In genomic region chr16:89658221-89658879, GRCh38 we compare ENCODE assay signal across 8 cellular contexts. TPM values are rescaled to one million over a fixed set of nuclear protein-coding genes. Genes with fewer than 3 reads are reported as not detected.
A peak's percentile ranks its signal among the peaks of the same experiment; 100 is the strongest.
DNase-seq lines count a peak whose midpoint lies in the region; ATAC-seq, FAIRE-seq and TF ChIP-seq lines count a peak whose summit lies in the region.

No MANE protein-coding gene starts in this region.

- no peak for FAIRE-seq in keratinocyte (lab: Jason Lieb, UNC)

- 12% methylated on average over 13 of the region's 27 CpGs; no CpG with 5 or more reads in 1 of the 2 experiments for WGBS in IMR-90 (ENCODE audit: extremely low coverage in 2 of 2, insufficient read length in 1 of 2), 2 experiments

- peak overlapping the region; percentile 84 for H3K4me3 ChIP-seq in DOHH2 (ENCODE audit: low read length)
- peak overlapping the region; percentile 87 for H3K4me3 ChIP-seq in IMR-90 (ENCODE audit: insufficient read depth, low read depth, low read length)
- peak overlapping the region; percentile 78 to 95 for H3K4me3 ChIP-seq in ascending aorta
- H3K4me3 ChIP-seq in keratinocyte (ENCODE audit: control insufficient read depth in 2 of 3, extremely low read depth in 1 of 3, insufficient read depth in 2 of 3, low read depth in 1 of 3, low read length in 3 of 3): peak overlapping the region; percentile 78 to 99 (median 96)
- peak overlapping the region; percentile 92 to 96 for H3K4me3 ChIP-seq in stomach smooth muscle (ENCODE audit: low read length in 2 of 2)

- ATAC-seq in IMR-90 (ENCODE audit: low read depth): peak; percentile 36
- ATAC-seq in GM18519 (IDR thresholded peaks at IDR 0.05; ENCODE audit: low FRiP score, unreplicated experiment): no peak

- peak overlapping the region; percentile 78 for H3K56ac ChIP-seq in IMR-90 (ENCODE audit: extremely low read depth, insufficient read depth, low read length)

- TF ChIP-seq POLR2A in IMR-90 (IDR thresholded peaks at IDR 0.05; ENCODE audit: low read depth, low read length): no peak

- H3K79me2 ChIP-seq in DOHH2 (ENCODE audit: control insufficient read depth, low read length) (peaks cover 68% of the 10 kb centered on the region), keratinocyte (ENCODE audit: control insufficient read depth, insufficient read depth, low read length) (peaks cover 65% of the 10 kb centered on the region)

- H3K23ac ChIP-seq in IMR-90 (ENCODE audit: low read depth, low read length): peak overlapping the region; percentile 84

- no peaks in the 10 kb centered on the region for H3F3A ChIP-seq in DOHH2 (ENCODE audit: control insufficient read depth, insufficient read depth)

- no peak overlapping the region for H2BK15ac ChIP-seq in IMR-90 (ENCODE audit: low read depth, low read length)

- H3K14ac ChIP-seq in IMR-90 (replicated peaks; ENCODE audit: low read depth, low read length): peak overlapping the region; percentile 50

- H3K4ac ChIP-seq in IMR-90 (ENCODE audit: low read depth, low read length): peak overlapping the region; percentile 71

- in situ Hi-C loops in IMR-90 (cut with MboI; ENCODE audit: low sequenced_read_pairs): no loop called here

- H2BK120ac ChIP-seq in IMR-90 (ENCODE audit: low read depth, low read length): no peak overlapping the region

- peak overlapping the region; percentile 58; the same call in 1 of the 2 replicates for H4K91ac ChIP-seq in IMR-90 (ENCODE audit: insufficient read depth, low read depth, low read length)

- DNase-seq in IMR-90 (no peak), ascending aorta (ENCODE audit: low spot score in 2 of 2) (no peak), keratinocyte (ENCODE audit: low read depth, low spot score) (no peak), activated gamma-delta T cell treated with Interleukin-2 at 50 U/mL for 16 hours (no peak), iPS-NIHi11 (ENCODE audit: low spot score) (no peak)

- 0 out of 2 replicates have a peak overlapping the region, but pooled peaks have one; percentile 12 for H4K5ac ChIP-seq in IMR-90 (ENCODE audit: low read depth, low read length)

- H3K27me3 ChIP-seq in DOHH2 (ENCODE audit: control insufficient read depth, low read length): no peaks in the 10 kb centered on the region
- H3K27me3 ChIP-seq in IMR-90 (ENCODE audit: control insufficient read depth, insufficient read depth, low read length): no peaks in the 10 kb centered on the region
- H3K27me3 ChIP-seq in ascending aorta: no peaks in the 10 kb centered on the region
- H3K27me3 ChIP-seq in keratinocyte (ENCODE audit: control insufficient read depth, extremely low read depth, insufficient read depth, low read length): no peaks in the 10 kb centered on the region
- H3K27me3 ChIP-seq in stomach smooth muscle (ENCODE audit: control insufficient read depth in 1 of 2, insufficient read depth in 2 of 2, low read length in 2 of 2): no peaks in the 10 kb centered on the region

- H3K9me1 ChIP-seq in IMR-90 (ENCODE audit: insufficient read depth, low read length) (peaks cover 12% of the 10 kb centered on the region; the same call in 1 of the 2 replicates), keratinocyte (ENCODE audit: control insufficient read depth, extremely low read depth, insufficient read depth, low read length) (no peaks in the 10 kb centered on the region)

- no peak for TF ChIP-seq CTCF in DOHH2 (IDR thresholded peaks at IDR 0.05; ENCODE audit: low read depth, low read length, poor library complexity, severe bottlenecking)
- no peak for TF ChIP-seq CTCF in IMR-90 (conservative IDR thresholded peaks at IDR 0.05; ENCODE audit: low read depth, low read length)
- no peak for TF ChIP-seq CTCF in ascending aorta (IDR thresholded peaks at IDR 0.05)
- TF ChIP-seq CTCF in keratinocyte (optimal IDR thresholded peaks at IDR 0.05 in 1 of 3, IDR thresholded peaks at IDR 0.05 in 1 of 3, conservative IDR thresholded peaks at IDR 0.05 in 1 of 3; ENCODE audit: extremely low read depth in 1 of 3, insufficient read depth in 2 of 3, low read length in 3 of 3): no peak

- peak overlapping the region; percentile 94 for H2AK9ac ChIP-seq in IMR-90 (replicated peaks; ENCODE audit: low read depth, low read length, poor library complexity)

- H3K9me3 ChIP-seq in DOHH2 (ENCODE audit: control insufficient read depth, insufficient read depth, low read length): no peaks in the 10 kb centered on the region
- H3K9me3 ChIP-seq in IMR-90 (ENCODE audit: control insufficient read depth, insufficient read depth, low read length): no peaks in the 10 kb centered on the region
- H3K9me3 ChIP-seq in ascending aorta: no peaks in the 10 kb centered on the region
- no peaks in the 10 kb centered on the region for H3K9me3 ChIP-seq in keratinocyte (ENCODE audit: control insufficient read depth, low read depth, low read length)
- H3K9me3 ChIP-seq in stomach smooth muscle (ENCODE audit: control insufficient read depth in 2 of 2, low read length in 2 of 2): no peaks in the 10 kb centered on the region

- no peaks in the 10 kb centered on the region for H3K9me2 ChIP-seq in DOHH2 (replicated peaks; ENCODE audit: control insufficient read depth, low read length)

- intact Hi-C loops in IMR-90 (cut with micrococcal nuclease): no loop called here
- intact Hi-C loops in ascending aorta (cut with DNase I): loop anchor here (5.0 to 10.0 kb wide), 2 partner anchors 151 to 414 kb away; partner anchors contain the start of gene SPG7

- no TSS peak for BruUV-seq in IMR-90 (replicated peaks; lab: Mats Ljungman, UMichigan)

- H3K27ac ChIP-seq in DOHH2 (ENCODE audit: low read depth, low read length): peak overlapping the region; percentile 43
- peak overlapping the region; percentile 47 for H3K27ac ChIP-seq in IMR-90 (ENCODE audit: insufficient read depth, low read length)
- peak overlapping the region; percentile 72 to 93 for H3K27ac ChIP-seq in ascending aorta
- H3K27ac ChIP-seq in keratinocyte (ENCODE audit: control insufficient read depth, insufficient read depth, low read length): peak overlapping the region; percentile 70
- H3K27ac ChIP-seq in stomach smooth muscle (ENCODE audit: low read length): peak overlapping the region; percentile 41

- dilution Hi-C loops in IMR-90 (cut with HindIII; ENCODE audit: low sequenced_read_pairs, unreplicated experiment): no loop called here
- dilution Hi-C loops in keratinocyte (cut with MboI; ENCODE audit: extremely low pct_ligation_motif_present, low sequenced_read_pairs): no loop called here

- TF ChIP-seq RAD21 in IMR-90 (IDR thresholded peaks at IDR 0.05; ENCODE audit: low read length): no peak

- peak overlapping the region; percentile 74 to 81; a peak in 3 of 4 replicates for H4K8ac ChIP-seq in IMR-90 (ENCODE audit: low read depth in 2 of 2, low read length in 2 of 2)

- no peak overlapping the region for H2BK20ac ChIP-seq in IMR-90 (ENCODE audit: low read depth, low read length)

- CTCF ChIA-PET in IMR-90 (lab: Yijun Ruan, JAX): no interaction called here

- POLR2A ChIA-PET in IMR-90 (lab: Charles Lee; ENCODE audit: unreplicated experiment): no interaction called here

- peak overlapping the region; percentile 83 for H2AK5ac ChIP-seq in IMR-90 (ENCODE audit: low read depth, low read length)

- H3K18ac ChIP-seq in IMR-90 (ENCODE audit: low read depth, low read length): no peak overlapping the region

- H3K36me3 ChIP-seq in DOHH2 (ENCODE audit: control insufficient read depth, low read length): peaks cover 30% of the 10 kb centered on the region
- H3K36me3 ChIP-seq in IMR-90 (ENCODE audit: control insufficient read depth, insufficient read depth, low read length): peaks cover 17% of the 10 kb centered on the region
- H3K36me3 ChIP-seq in ascending aorta: peaks cover 0 to 5% of the 10 kb centered on the region in 2 donors
- H3K36me3 ChIP-seq in keratinocyte (ENCODE audit: control insufficient read depth in 2 of 2, extremely low read depth in 1 of 2, insufficient read depth in 2 of 2, low read length in 2 of 2): peaks cover 14 to 31% of the 10 kb centered on the region in 2 experiments
- peaks cover 0 to 5% of the 10 kb centered on the region in 2 donors for H3K36me3 ChIP-seq in stomach smooth muscle (ENCODE audit: control insufficient read depth in 2 of 2, insufficient read depth in 2 of 2, low read length in 2 of 2)

- H3K4me1 ChIP-seq in DOHH2 (ENCODE audit: control insufficient read depth, low read length) (peaks cover 20% of the 10 kb centered on the region), IMR-90 (ENCODE audit: control insufficient read depth, insufficient read depth, low read length) (peaks cover 7% of the 10 kb centered on the region), ascending aorta (peaks cover 3 to 15% of the 10 kb centered on the region in 2 donors), keratinocyte (ENCODE audit: control insufficient read depth, extremely low read depth, insufficient read depth, low read length) (peaks cover 13% of the 10 kb centered on the region), stomach smooth muscle (ENCODE audit: control insufficient read depth, insufficient read depth, low read length) (peaks cover 20% of the 10 kb centered on the region)

- peak overlapping the region; percentile 23 for H2BK5ac ChIP-seq in IMR-90 (ENCODE audit: low read depth, low read length, poor library complexity, severe bottlenecking)

- H3K4me2 ChIP-seq in DOHH2 (ENCODE audit: low read length) (peak overlapping the region; percentile 75), IMR-90 (ENCODE audit: low read depth, low read length) (peak overlapping the region; percentile 99), keratinocyte (ENCODE audit: control insufficient read depth, extremely low read depth, insufficient read depth, low read depth, low read length) (peak overlapping the region; percentile 97)

- H4K20me1 ChIP-seq in DOHH2 (ENCODE audit: control insufficient read depth, insufficient read depth, low read depth, low read length) (peaks cover 7% of the 10 kb centered on the region), IMR-90 (ENCODE audit: insufficient read depth, low read length) (peaks cover 22% of the 10 kb centered on the region), keratinocyte (ENCODE audit: control insufficient read depth, extremely low read depth, insufficient read depth, low read length) (peaks cover 3% of the 10 kb centered on the region)

- H2AFZ ChIP-seq in IMR-90 (replicated peaks; ENCODE audit: low read length, poor library complexity) (peak overlapping the region; percentile 99), keratinocyte (ENCODE audit: control insufficient read depth, low read length) (peak overlapping the region; percentile 91)

- H3K79me1 ChIP-seq in IMR-90 (ENCODE audit: low read depth in 1 of 2, low read length in 2 of 2): peaks cover 23 to 56% of the 10 kb centered on the region in 2 experiments

- H3K9ac ChIP-seq in IMR-90 (ENCODE audit: low read depth, low read length): peak overlapping the region; percentile 86
- peak overlapping the region; percentile 91 for H3K9ac ChIP-seq in keratinocyte (ENCODE audit: control insufficient read depth, extremely low read depth, insufficient read depth, low read length)
- H3K9ac ChIP-seq in stomach smooth muscle (ENCODE audit: low read length in 2 of 2): peak overlapping the region; percentile 90 to 91

RNA-seq across cellular contexts. Expression of gene SPATA33, which starts 0.7 kb away (rescaled TPM):
- total RNA-seq in IMR-90 (2012; rRNA removed): 0.90 and 1.1 TPM in 2 replicates
- 3.2 and 3.4 TPM in 2 replicates for polyA plus RNA-seq in IMR-90 (2012; rRNA removed)
- 1.8 and 2.4 TPM in 2 replicates for polyA plus RNA-seq in IMR-90 (2012; cell fraction: cytosol; rRNA removed)
- polyA plus RNA-seq in IMR-90 (2012; cell fraction: nucleus; rRNA removed; ENCODE audit: low replicate concordance): 7.6 and 17.1 TPM in 2 replicates
- total RNA-seq in ascending aorta: 0.21 TPM
- 4.5 to 6.0 TPM (median 5.3 TPM) in 3 replicates for polyA plus RNA-seq in keratinocyte
- polyA plus RNA-seq in keratinocyte (2011; ENCODE audit: low read depth): 2.6 TPM
- polyA plus RNA-seq in keratinocyte (2011; cell fraction: cytosol; rRNA removed): 2.2 and 3.2 TPM in 2 replicates
- polyA plus RNA-seq in keratinocyte (2011; cell fraction: nucleus; rRNA removed): 10.7 and 13.5 TPM in 2 replicates
- polyA plus RNA-seq in keratinocyte (2012; ENCODE audit: low replicate concordance): 2.1 and 6.7 TPM in 2 replicates
- 3.3 to 5.0 TPM (median 3.6 TPM) in 3 replicates for polyA minus RNA-seq in keratinocyte
- polyA minus RNA-seq in keratinocyte (2011; cell fraction: cytosol; rRNA and poly(A)+ RNA removed): 3.8 TPM
- 2.3 and 6.4 TPM in 2 replicates for polyA minus RNA-seq in keratinocyte (2011; cell fraction: nucleus; rRNA and poly(A)+ RNA removed)

RNA-seq across cellular contexts. Expression of gene CHMP1A, which starts 0.8 kb away (rescaled TPM):
- total RNA-seq in IMR-90 (2012; rRNA removed) (99.8 and 113 TPM in 2 replicates), ascending aorta (153 TPM)
- polyA plus RNA-seq in IMR-90 (2012; rRNA removed) (97.3 and 112 TPM in 2 replicates), keratinocyte (64.1 to 91.7 TPM (median 87.0 TPM) in 3 replicates)
- polyA plus RNA-seq in IMR-90 (2012; cell fraction: cytosol; rRNA removed): 84.9 and 127 TPM in 2 replicates
- polyA plus RNA-seq in IMR-90 (2012; cell fraction: nucleus; rRNA removed; ENCODE audit: low replicate concordance): 115 and 242 TPM in 2 replicates
- polyA plus RNA-seq in keratinocyte (2011; ENCODE audit: low read depth): 40.7 TPM
- polyA plus RNA-seq in keratinocyte (2011; cell fraction: cytosol; rRNA removed): 49.0 and 104 TPM in 2 replicates
- polyA plus RNA-seq in keratinocyte (2011; cell fraction: nucleus; rRNA removed): 59.9 and 84.1 TPM in 2 replicates
- polyA plus RNA-seq in keratinocyte (2012; ENCODE audit: low replicate concordance): 70.0 and 92.6 TPM in 2 replicates
- polyA minus RNA-seq in keratinocyte: 76.1 to 124 TPM (median 99.3 TPM) in 3 replicates
- polyA minus RNA-seq in keratinocyte (2011; cell fraction: cytosol; rRNA and poly(A)+ RNA removed): 140 TPM
- polyA minus RNA-seq in keratinocyte (2011; cell fraction: nucleus; rRNA and poly(A)+ RNA removed): 38.9 and 47.2 TPM in 2 replicates

RNA-seq across cellular contexts. Expression of gene CDK10, which starts 28.1 kb away (rescaled TPM):
- total RNA-seq in IMR-90 (2012; rRNA removed): 18.6 and 19.5 TPM in 2 replicates
- polyA plus RNA-seq in IMR-90 (2012; rRNA removed): 61.8 and 65.3 TPM in 2 replicates
- polyA plus RNA-seq in IMR-90 (2012; cell fraction: cytosol; rRNA removed): 36.5 and 41.9 TPM in 2 replicates
- polyA plus RNA-seq in IMR-90 (2012; cell fraction: nucleus; rRNA removed; ENCODE audit: low replicate concordance): 292 and 559 TPM in 2 replicates
- total RNA-seq in ascending aorta: 141 TPM
- 30.6 to 40.1 TPM (median 37.0 TPM) in 3 replicates for polyA plus RNA-seq in keratinocyte
- polyA plus RNA-seq in keratinocyte (2011; ENCODE audit: low read depth): 43.3 TPM
- polyA plus RNA-seq in keratinocyte (2011; cell fraction: cytosol; rRNA removed): 9.6 and 19.5 TPM in 2 replicates
- polyA plus RNA-seq in keratinocyte (2011; cell fraction: nucleus; rRNA removed): 110 and 132 TPM in 2 replicates
- polyA plus RNA-seq in keratinocyte (2012; ENCODE audit: low replicate concordance): 36.5 and 84.1 TPM in 2 replicates
- polyA minus RNA-seq in keratinocyte: 18.9 to 33.6 TPM (median 33.2 TPM) in 3 replicates
- polyA minus RNA-seq in keratinocyte (2011; cell fraction: cytosol; rRNA and poly(A)+ RNA removed): 76.5 TPM
- 25.7 and 28.0 TPM in 2 replicates for polyA minus RNA-seq in keratinocyte (2011; cell fraction: nucleus; rRNA and poly(A)+ RNA removed)

RNA-seq across cellular contexts. Expression of gene SPATA2L, which starts 43.2 kb away (rescaled TPM):
- 4.8 and 5.0 TPM in 2 replicates for total RNA-seq in IMR-90 (2012; rRNA removed)
- 6.9 and 8.8 TPM in 2 replicates for polyA plus RNA-seq in IMR-90 (2012; rRNA removed)
- 11.7 and 14.7 TPM in 2 replicates for polyA plus RNA-seq in IMR-90 (2012; cell fraction: cytosol; rRNA removed)
- 5.4 and 20.5 TPM in 2 replicates for polyA plus RNA-seq in IMR-90 (2012; cell fraction: nucleus; rRNA removed; ENCODE audit: low replicate concordance)
- 34.7 TPM for total RNA-seq in ascending aorta
- polyA plus RNA-seq in keratinocyte: 1.7 to 3.9 TPM (median 2.8 TPM) in 3 replicates
- 2.1 TPM for polyA plus RNA-seq in keratinocyte (2011; ENCODE audit: low read depth)
- 1.4 and 4.8 TPM in 2 replicates for polyA plus RNA-seq in keratinocyte (2011; cell fraction: cytosol; rRNA removed)
- 4.5 and 5.6 TPM in 2 replicates for polyA plus RNA-seq in keratinocyte (2011; cell fraction: nucleus; rRNA removed)
- polyA plus RNA-seq in keratinocyte (2012; ENCODE audit: low replicate concordance): 3.4 and 3.8 TPM in 2 replicates
- 1.6 to 2.9 TPM (median 2.3 TPM) in 3 replicates for polyA minus RNA-seq in keratinocyte
- polyA minus RNA-seq in keratinocyte (2011; cell fraction: cytosol; rRNA and poly(A)+ RNA removed): 12.9 TPM
- polyA minus RNA-seq in keratinocyte (2011; cell fraction: nucleus; rRNA and poly(A)+ RNA removed): 4.1 and 6.8 TPM in 2 replicates

RNA-seq across cellular contexts. Expression of gene DPEP1, which starts 44.9 kb away (rescaled TPM):
- not detected in 2 replicates for total RNA-seq in IMR-90 (2012; rRNA removed)
- polyA plus RNA-seq in IMR-90 (2012; rRNA removed): not detected in 2 replicates
- polyA plus RNA-seq in IMR-90 (2012; cell fraction: cytosol; rRNA removed): not detected in 2 replicates
- not detected in 2 replicates for polyA plus RNA-seq in IMR-90 (2012; cell fraction: nucleus; rRNA removed; ENCODE audit: low replicate concordance)
- total RNA-seq in ascending aorta: not detected
- 0.09 to 0.13 TPM in 2 of 3 replicates, not detected in the other for polyA plus RNA-seq in keratinocyte
- polyA plus RNA-seq in keratinocyte (2011; ENCODE audit: low read depth): not detected
- not detected in 2 replicates for polyA plus RNA-seq in keratinocyte (2011; cell fraction: cytosol; rRNA removed)
- not detected in 2 replicates for polyA plus RNA-seq in keratinocyte (2011; cell fraction: nucleus; rRNA removed)
- not detected in 2 replicates for polyA plus RNA-seq in keratinocyte (2012; ENCODE audit: low replicate concordance)
- polyA minus RNA-seq in keratinocyte: not detected in 3 replicates
- polyA minus RNA-seq in keratinocyte (2011; cell fraction: cytosol; rRNA and poly(A)+ RNA removed): not detected
- not detected in 2 replicates for polyA minus RNA-seq in keratinocyte (2011; cell fraction: nucleus; rRNA and poly(A)+ RNA removed)
